Comparison of ENCODE assay signal across 21 cellular contexts in the genomic region with DNA sequence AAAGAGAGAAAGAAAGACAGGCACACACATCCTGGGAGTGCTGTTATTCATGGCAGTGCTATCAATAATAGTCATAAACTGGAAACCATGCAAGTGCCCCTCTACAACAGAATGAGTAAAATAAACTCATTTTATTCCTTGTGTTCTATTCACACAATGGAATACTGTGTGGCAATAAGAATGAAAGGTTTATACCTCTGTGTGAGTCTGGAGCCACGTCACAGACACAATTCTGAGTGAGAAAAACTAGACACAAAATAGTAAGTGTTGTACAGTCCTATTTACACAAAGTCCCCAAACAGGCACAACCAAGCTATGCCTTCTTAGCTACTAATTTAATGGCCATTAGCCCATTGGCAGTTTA.
A peak's percentile ranks its signal among the peaks of the same experiment; 100 is the strongest.
DNase-seq lines count a peak whose midpoint lies in the region; ATAC-seq, FAIRE-seq and TF ChIP-seq lines count a peak whose summit lies in the region.
"Had no signal": no experiment of that assay in that cellular context is flagged by ENCODE, and none has a peak within 500 bp of the region (broad histone marks: within the 10 kb centered on the region; RNA-seq: fewer than 3 reads in every experiment).

No MANE protein-coding gene starts in this region.

- H3K4me2 ChIP-seq in PC-3 (ENCODE audit: low read length) (no peak overlapping the region), K562 (ENCODE audit: insufficient read depth, low read length) (no peak overlapping the region), smooth muscle cell (no peak overlapping the region)
- H3K4me2 ChIP-seq: GM23338, KMS-11 had no signal

- in situ Hi-C loops in K562 (cut with MboI) (no loop called here), GM13976 (cut with MboI; ENCODE audit: low sequenced_read_pairs, unreplicated experiment) (no loop called here)

- no peak for FAIRE-seq in K562 (lab: Jason Lieb, UNC)
- FAIRE-seq: A204.1, H54, HepG2 had no signal

- no peak for TF ChIP-seq RAD21 in K562 (CRISPR knock-in tag; conservative IDR thresholded peaks at IDR 0.05 in 1 of 2, IDR thresholded peaks at IDR 0.05 in 1 of 2)

- no peak for ATAC-seq in PC-3
- ATAC-seq in RWPE2 (ENCODE audit: low read depth): no peak
- no peak for ATAC-seq in K562
- ATAC-seq: GM23338, HepG2 had no signal

- no peaks in the 10 kb centered on the region for H3K9me1 ChIP-seq in K562 (ENCODE audit: control insufficient read depth, insufficient read depth, low read length)

- DNase-seq in PC-3 (no peak), RWPE2 (ENCODE audit: low spot score) (no peak), K562 (ENCODE audit: extremely low read depth in 1 of 4, low spot score in 3 of 4) (no peak), smooth muscle cell (lab: John Stamatoyannopoulos, UW; ENCODE audit: unreplicated experiment) (no peak), GM13976 (ENCODE audit: low spot score) (no peak), NCI-H2029 treated with DMSO at 0.1 percent for 48 hours (lab: John Stamatoyannopoulos, UW) (no peak), HuH-7 (ENCODE audit: low spot score) (no peak)
- DNase-seq in activated CD4-positive, alpha-beta T cell treated with anti-CD3 and anti-CD28 coated beads for 48 hours: no peak
- DNase-seq: ACHN; BE2C; C1 segment of cervical spinal cord; Caco-2; CD4-positive, alpha-beta T cell; DMS153; DMS79 treated with DMSO at 0.1 percent for 48 hours; GF-D8 had no signal

- intact Hi-C loops in PC-3 (cut with micrococcal nuclease): no loop called here
- intact Hi-C loops in K562 (cut with micrococcal nuclease): no loop called here

- H3K36me3 ChIP-seq in PC-3 (ENCODE audit: low read depth, low read length) (no peaks in the 10 kb centered on the region), RWPE2 (ENCODE audit: low read depth) (no peaks in the 10 kb centered on the region), K562 (ENCODE audit: control insufficient read depth, insufficient read depth, low read length) (no peaks in the 10 kb centered on the region), smooth muscle cell (ENCODE audit: low read depth) (no peaks in the 10 kb centered on the region)
- H3K36me3 ChIP-seq: BE2C had no signal

- H3K79me2 ChIP-seq in PC-3 (ENCODE audit: low read length) (no peaks in the 10 kb centered on the region), K562 (ENCODE audit: control insufficient read depth, insufficient read depth, low read length) (no peaks in the 10 kb centered on the region), smooth muscle cell (ENCODE audit: low read depth) (no peaks in the 10 kb centered on the region)

- H4K20me1 ChIP-seq in PC-3 (ENCODE audit: low read length): no peaks in the 10 kb centered on the region
- H4K20me1 ChIP-seq in K562 (replicated peaks; ENCODE audit: control insufficient read depth, insufficient read depth, low read length): no peaks in the 10 kb centered on the region; the same call in 1 of the 2 replicates
- no peaks in the 10 kb centered on the region for H4K20me1 ChIP-seq in smooth muscle cell (ENCODE audit: low read depth)

- H3F3A ChIP-seq in PC-3 (ENCODE audit: low read length, unreplicated experiment) (no peaks in the 10 kb centered on the region), smooth muscle cell (ENCODE audit: low read depth) (no peaks in the 10 kb centered on the region)

- H3K27me3 ChIP-seq in PC-3 (ENCODE audit: low read length) (no peaks in the 10 kb centered on the region), RWPE2 (ENCODE audit: insufficient read depth, poor library complexity, severe bottlenecking) (no peaks in the 10 kb centered on the region), K562 (ENCODE audit: control insufficient read depth in 2 of 2, insufficient read depth in 2 of 2, low read length in 2 of 2) (no peaks in the 10 kb centered on the region; a peak in 1 of 5 replicates), smooth muscle cell (ENCODE audit: low read depth) (no peaks in the 10 kb centered on the region)
- H3K27me3 ChIP-seq: BE2C had no signal

- TF ChIP-seq CTCF in PC-3 (conservative IDR thresholded peaks at IDR 0.05; ENCODE audit: low read depth, low read length): no peak
- no peak for TF ChIP-seq CTCF in RWPE2 (IDR thresholded peaks at IDR 0.05; ENCODE audit: poor library complexity, severe bottlenecking)
- no peak for TF ChIP-seq CTCF in K562 (IDR thresholded peaks at IDR 0.05 in 2 of 3, conservative IDR thresholded peaks at IDR 0.05 in 1 of 3; ENCODE audit: insufficient read depth in 2 of 3, low read depth in 1 of 3, low read length in 3 of 3)
- no peak for TF ChIP-seq CTCF in smooth muscle cell (IDR thresholded peaks at IDR 0.05; ENCODE audit: borderline replicate concordance, insufficient read depth, poor library complexity, severe bottlenecking)
- TF ChIP-seq CTCF in GM13976 (IDR thresholded peaks at IDR 0.05; ENCODE audit: borderline replicate concordance, control extremely low read depth, extremely low read depth, insufficient read depth, missing control alignments): no peak

- TF ChIP-seq EP300 in K562 (IDR thresholded peaks at IDR 0.05; ENCODE audit: low read length): no peak

- 0% methylated on average over 1 of the region's 1 CpG for WGBS in K562 (ENCODE audit: insufficient coverage, low coverage, missing lambda C conversion rate)
- WGBS in smooth muscle cell (ENCODE audit: low lambda C conversion rate): 94% methylated on average over 1 of the region's 1 CpG

- POLR2A ChIA-PET in PC-3 (lab: Charles Lee; ENCODE audit: unreplicated experiment) (no interaction called here), K562 (lab: Yijun Ruan, JAX) (no interaction called here)

- H3K27ac ChIP-seq in PC-3 (ENCODE audit: low read length) (peak overlapping the region; percentile 95), RWPE2 (ENCODE audit: poor library complexity, severe bottlenecking) (peak overlapping the region; percentile 81), K562 (ENCODE audit: extremely low read depth, low read depth, low read length) (no peak overlapping the region), smooth muscle cell (ENCODE audit: low read depth) (peak overlapping the region; percentile 76)
- H3K27ac ChIP-seq: KMS-11 had no signal

- H3K9me2 ChIP-seq in PC-3 (replicated peaks; ENCODE audit: low read length): no peaks in the 10 kb centered on the region

- peak overlapping the region; percentile 81; the same call in 1 of the 2 replicates for H3K9ac ChIP-seq in PC-3 (ENCODE audit: low read length)
- H3K9ac ChIP-seq in K562 (ENCODE audit: insufficient read depth in 1 of 2, low read depth in 2 of 2, low read length in 2 of 2): no peak overlapping the region
- H3K9ac ChIP-seq in smooth muscle cell (ENCODE audit: low read depth): no peak overlapping the region
- H3K9ac ChIP-seq: KMS-11 had no signal

- H3K4me3 ChIP-seq in PC-3 (ENCODE audit: low read length) (no peak overlapping the region), RWPE2 (ENCODE audit: severe bottlenecking) (no peak overlapping the region), K562 (no peak overlapping the region), smooth muscle cell (no peak overlapping the region)
- H3K4me3 ChIP-seq: GM23338 had no signal

- H2AFZ ChIP-seq in PC-3 (ENCODE audit: low read length) (no peak overlapping the region), K562 (ENCODE audit: low read depth, low read length) (no peak overlapping the region), smooth muscle cell (ENCODE audit: low read depth) (no peak overlapping the region)
- H2AFZ ChIP-seq: GM23338 had no signal

- TF ChIP-seq POLR2A in K562 (conservative IDR thresholded peaks at IDR 0.05): no peak

- BruUV-seq in PC-3 (replicated peaks; lab: Mats Ljungman, UMichigan) (no TSS peak), K562 (replicated peaks; lab: Mats Ljungman, UMichigan) (no TSS peak)

- CTCF ChIA-PET in PC-3 (lab: Charles Lee) (no interaction called here), K562 (lab: Yijun Ruan, JAX; ENCODE audit: low intra/inter-chr PET ratio) (no interaction called here)

- H3K9me3 ChIP-seq in PC-3 (ENCODE audit: low read length) (no peaks in the 10 kb centered on the region), RWPE2 (ENCODE audit: severe bottlenecking) (no peaks in the 10 kb centered on the region), K562 (replicated peaks; ENCODE audit: control insufficient read depth, insufficient read depth, low read depth, low read length) (no peaks in the 10 kb centered on the region), smooth muscle cell (replicated peaks; ENCODE audit: low read depth) (no peaks in the 10 kb centered on the region)
- H3K9me3 ChIP-seq: BE2C, Caco-2 had no signal

- H3K4me1 ChIP-seq in PC-3 (ENCODE audit: insufficient read depth, low read length) (peaks cover 40% of the 10 kb centered on the region), RWPE2 (ENCODE audit: insufficient read depth, poor library complexity, severe bottlenecking) (peaks cover 16% of the 10 kb centered on the region), K562 (replicated peaks in 1 of 2; ENCODE audit: control insufficient read depth in 2 of 2, insufficient read depth in 2 of 2, low read length in 2 of 2) (no peaks in the 10 kb centered on the region; a peak in 1 of 5 replicates), smooth muscle cell (ENCODE audit: low read depth) (no peaks in the 10 kb centered on the region)

TF ChIP-seq in K562, 482 proteins besides CTCF, POLR2A, EP300 and RAD21:
- TF ChIP-seq POLR2G (IDR thresholded peaks at IDR 0.05; ENCODE audit: low read depth, low read length): no peak
- TF ChIP-seq, protein P1, sequence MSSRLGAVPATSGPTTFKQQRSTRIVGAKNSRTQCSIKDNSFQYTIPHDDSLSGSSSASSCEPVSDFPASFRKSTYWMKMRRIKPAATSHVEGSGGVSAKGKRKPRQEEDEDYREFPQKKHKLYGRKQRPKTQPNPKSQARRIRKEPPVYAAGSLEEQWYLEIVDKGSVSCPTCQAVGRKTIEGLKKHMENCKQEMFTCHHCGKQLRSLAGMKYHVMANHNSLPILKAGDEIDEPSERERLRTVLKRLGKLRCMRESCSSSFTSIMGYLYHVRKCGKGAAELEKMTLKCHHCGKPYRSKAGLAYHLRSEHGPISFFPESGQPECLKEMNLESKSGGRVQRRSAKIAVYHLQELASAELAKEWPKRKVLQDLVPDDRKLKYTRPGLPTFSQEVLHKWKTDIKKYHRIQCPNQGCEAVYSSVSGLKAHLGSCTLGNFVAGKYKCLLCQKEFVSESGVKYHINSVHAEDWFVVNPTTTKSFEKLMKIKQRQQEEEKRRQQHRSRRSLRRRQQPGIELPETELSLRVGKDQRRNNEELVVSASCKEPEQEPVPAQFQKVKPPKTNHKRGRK (tag; IDR thresholded peaks at IDR 0.05): peak; percentile 7; the same call in 1 of the 2 replicates
